ENCODE assay signal across 3 cellular contexts in the genomic region with DNA sequence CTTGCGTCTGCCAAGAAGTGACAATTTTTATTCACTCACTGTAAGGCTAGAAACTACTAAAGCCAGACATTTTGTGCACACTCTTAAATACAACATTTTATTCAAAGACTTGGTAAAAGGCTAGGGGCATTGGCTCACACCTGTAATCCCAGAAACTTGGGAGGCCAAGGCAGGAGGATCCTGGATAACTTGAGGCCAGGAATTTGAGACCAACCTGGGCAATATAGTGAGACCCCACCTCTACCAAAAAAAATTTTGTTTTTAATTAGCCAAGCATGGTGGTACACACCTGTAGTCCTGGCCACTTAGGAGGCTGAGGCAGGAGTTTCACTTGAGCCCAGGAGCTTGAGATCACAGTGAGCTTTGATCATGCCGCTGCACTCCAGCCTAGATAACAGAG.
TF ChIP-seq lines count a peak whose summit lies in the region.

No MANE protein-coding gene starts in this region.

TF ChIP-seq in HEK293, 187 proteins besides CTCF, POLR2A, EP300 and RAD21:
- TF ChIP-seq ZNF121 (tag by site-specific recombination; IDR thresholded peaks at IDR 0.05) (peak; percentile 46; the same call in 1 of the 2 replicates), OSR2 (tag by site-specific recombination; IDR thresholded peaks at IDR 0.05) (no peak), ZNF10 (tag by site-specific recombination; IDR thresholded peaks at IDR 0.05) (no peak)
- TF ChIP-seq, protein P1, sequence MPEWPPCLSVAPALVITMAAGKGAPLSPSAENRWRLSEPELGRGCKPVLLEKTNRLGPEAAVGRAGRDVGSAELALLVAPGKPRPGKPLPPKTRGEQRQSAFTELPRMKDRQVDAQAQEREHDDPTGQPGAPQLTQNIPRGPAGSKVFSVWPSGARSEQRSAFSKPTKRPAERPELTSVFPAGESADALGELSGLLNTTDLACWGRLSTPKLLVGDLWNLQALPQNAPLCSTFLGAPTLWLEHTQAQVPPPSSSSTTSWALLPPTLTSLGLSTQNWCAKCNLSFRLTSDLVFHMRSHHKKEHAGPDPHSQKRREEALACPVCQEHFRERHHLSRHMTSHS (tag by site-specific recombination; IDR thresholded peaks at IDR 0.05) = no peak

TF ChIP-seq in WTC11, 78 proteins besides CTCF, POLR2A, EP300 and RAD21:
- peak; percentile 47; the same call in 1 of the 2 replicates for TF ChIP-seq ZNF121 (CRISPR knock-in tag; IDR thresholded peaks at IDR 0.05)
- no peak for TF ChIP-seq CBFB (CRISPR knock-in tag; IDR thresholded peaks at IDR 0.05; ENCODE audit: low read depth)
- 0 out of 2 replicates have a peak, but pooled peaks have one; percentile 37 for TF ChIP-seq GTF2I (CRISPR knock-in tag; conservative IDR thresholded peaks at IDR 0.05)

TF ChIP-seq in H1, 55 proteins besides CTCF, POLR2A, EP300 and RAD21:
- no peak for TF ChIP-seq SIX5 (IDR thresholded peaks at IDR 0.05; ENCODE audit: low read depth, low read length)
- TF ChIP-seq KDM1A (IDR thresholded peaks at IDR 0.05; ENCODE audit: borderline replicate concordance, low read length) = peak; percentile 81
- no peak for TF ChIP-seq BCL11A (IDR thresholded peaks at IDR 0.05; ENCODE audit: low read depth in 2 of 2, low read length in 2 of 2)
- TF ChIP-seq USF2 (IDR thresholded peaks at IDR 0.05; ENCODE audit: low read length) = no peak
- no peak for TF ChIP-seq TAF7 (optimal IDR thresholded peaks at IDR 0.05; ENCODE audit: borderline replicate concordance, low read depth, low read length)
- TF ChIP-seq SP1 (IDR thresholded peaks at IDR 0.05; ENCODE audit: low read depth, low read length) = no peak
- no peak for TF ChIP-seq ASH2L (IDR thresholded peaks at IDR 0.05; ENCODE audit: low read length)
TF ChIP-seq in H1: peak in this region for 1.
